11 cellular contexts compared by ENCODE assay signal in genomic region chr21:43315244-43316137, GRCh38.
DNase-seq lines count a peak whose midpoint lies in the region; FAIRE-seq and TF ChIP-seq lines count a peak whose summit lies in the region.
"Had no signal": no experiment of that assay in that cellular context is flagged by ENCODE, and none has a peak within 500 bp of the region (broad histone marks: within the 10 kb centered on the region; RNA-seq: fewer than 3 reads in every experiment).

No MANE protein-coding gene starts in this region.

- H3K4me1 Mint-ChIP-seq in activated naive CD4-positive, alpha-beta T cell treated with anti-CD3 and anti-CD28 coated beads, Interleukin-2, amount 10 ng/mL, durations not matched to agents 7 days and 5 days, result peaks cover 4% of the 10 kb centered on the region
- no peaks in the 10 kb centered on the region for H3K4me1 Mint-ChIP-seq in activated naive CD4-positive, alpha-beta T cell treated with anti-CD3 and anti-CD28 coated beads for 36 hours (ENCODE audit: low read depth)

- peaks cover 0 to 5% of the 10 kb centered on the region in 2 donors for H3K9me3 ChIP-seq in breast epithelium

- H3K27ac ChIP-seq in breast epithelium, result no peak overlapping the region

- peaks cover 48% of the 10 kb centered on the region for H3K27me3 Mint-ChIP-seq in activated naive CD4-positive, alpha-beta T cell treated with anti-CD3 and anti-CD28 coated beads, Interleukin-2, amount 10 ng/mL, durations not matched to agents 7 days and 5 days
- peaks cover 7% of the 10 kb centered on the region for H3K27me3 Mint-ChIP-seq in activated naive CD4-positive, alpha-beta T cell treated with anti-CD3 and anti-CD28 coated beads for 36 hours (ENCODE audit: low read depth)

- no peaks in the 10 kb centered on the region for H3K4me1 ChIP-seq in breast epithelium

- H3K36me3 Mint-ChIP-seq in activated naive CD4-positive, alpha-beta T cell treated with anti-CD3 and anti-CD28 coated beads, Interleukin-2, amount 10 ng/mL, durations not matched to agents 7 days and 5 days, result no peaks in the 10 kb centered on the region
- H3K36me3 Mint-ChIP-seq in activated naive CD4-positive, alpha-beta T cell treated with anti-CD3 and anti-CD28 coated beads for 36 hours (ENCODE audit: low read depth), result no peaks in the 10 kb centered on the region

- TF ChIP-seq POLR2A in breast epithelium (IDR thresholded peaks at IDR 0.05) (no peak), GM12892 (IDR thresholded peaks at IDR 0.05; ENCODE audit: low read depth, low read length) (no peak)

- no peaks in the 10 kb centered on the region for H3K27me3 ChIP-seq in breast epithelium

- H3K36me3 ChIP-seq in breast epithelium, result no peaks in the 10 kb centered on the region

- H3K27ac Mint-ChIP-seq in activated naive CD4-positive, alpha-beta T cell treated with anti-CD3 and anti-CD28 coated beads, Interleukin-2, amount 10 ng/mL, durations not matched to agents 7 days and 5 days, result no peak overlapping the region
- H3K27ac Mint-ChIP-seq in activated naive CD4-positive, alpha-beta T cell treated with anti-CD3 and anti-CD28 coated beads for 36 hours, result no peak overlapping the region

- DNase-seq in activated naive CD4-positive, alpha-beta T cell treated with anti-CD3 and anti-CD28 coated beads, Interleukin-2, amount 10 ng/mL, durations not matched to agents 7 days and 5 days, result peak; percentile 60
- no peak for DNase-seq in activated naive CD4-positive, alpha-beta T cell treated with anti-CD3 and anti-CD28 coated beads for 36 hours
- DNase-seq in Jurkat, Clone E6-1 (ENCODE audit: low read depth, low spot score), result peak; percentile 21
- DNase-seq in choroid plexus epithelial cell (ENCODE audit: low read depth) (no peak), retinal pigment epithelial cell (ENCODE audit: low read depth) (no peak), breast epithelium (ENCODE audit: low spot score in 2 of 2) (no peak), GM12892 (ENCODE audit: insufficient read length) (no peak)
- DNase-seq in stimulated activated CD4-positive, alpha-beta T cell treated with anti-CD3 and anti-CD28 coated beads, Interleukin-4, amount 100 ng/mL, for 4 hours, result no peak
- DNase-seq: NCI-H2171, trophoblast cell had no signal

- TF ChIP-seq CTCF in choroid plexus epithelial cell (conservative IDR thresholded peaks at IDR 0.05; ENCODE audit: low read depth, low read length) (peak; percentile 46), retinal pigment epithelial cell (conservative IDR thresholded peaks at IDR 0.05; ENCODE audit: low read depth, low read length) (peak; percentile 32), breast epithelium (IDR thresholded peaks at IDR 0.05) (no peak)

- intact Hi-C loops in activated naive CD4-positive, alpha-beta T cell treated with anti-CD3 and anti-CD28 coated beads for 36 hours (cut with micrococcal nuclease), result no loop called here
- intact Hi-C loops in breast epithelium (cut with DNase I; ENCODE audit: low total_unique reads), result no loop called here

- CTCF ChIA-PET in activated naive CD4-positive, alpha-beta T cell treated with anti-CD3 and anti-CD28 coated beads, Interleukin-2, amount 10 ng/mL, durations not matched to agents 7 days and 5 days (lab: Charles Lee), result interaction anchor here (0.6 to 2.6 kb wide), 5 partner anchors 9 to 330 kb away, joined by 3 to 9 read pairs (median 3); no protein-coding TSS in a partner anchor
- CTCF ChIA-PET in activated naive CD4-positive, alpha-beta T cell treated with anti-CD3 and anti-CD28 coated beads for 36 hours (lab: Charles Lee), result no interaction called here

- H3K4me3 ChIP-seq in Jurkat, Clone E6-1 (ENCODE audit: low read length), result no peak overlapping the region
- H3K4me3 ChIP-seq in choroid plexus epithelial cell (ENCODE audit: low read depth, low read length), result no peak overlapping the region
- no peak overlapping the region for H3K4me3 ChIP-seq in retinal pigment epithelial cell (ENCODE audit: low read length)
- no peak overlapping the region for H3K4me3 ChIP-seq in breast epithelium

- no peak overlapping the region for H3K4me3 Mint-ChIP-seq in activated naive CD4-positive, alpha-beta T cell treated with anti-CD3 and anti-CD28 coated beads, Interleukin-2, amount 10 ng/mL, durations not matched to agents 7 days and 5 days
- H3K4me3 Mint-ChIP-seq in activated naive CD4-positive, alpha-beta T cell treated with anti-CD3 and anti-CD28 coated beads for 36 hours, result no peak overlapping the region

- no peak for FAIRE-seq in GM12892 (lab: Jason Lieb, UNC)
- FAIRE-seq: HTR-8/SVneo had no signal

- H3K9me3 Mint-ChIP-seq in activated naive CD4-positive, alpha-beta T cell treated with anti-CD3 and anti-CD28 coated beads, Interleukin-2, amount 10 ng/mL, durations not matched to agents 7 days and 5 days, result peaks cover 6% of the 10 kb centered on the region
- no peaks in the 10 kb centered on the region for H3K9me3 Mint-ChIP-seq in activated naive CD4-positive, alpha-beta T cell treated with anti-CD3 and anti-CD28 coated beads for 36 hours

Comparison
In these comparisons a context has a peak if more than half of its experiments do, and no peak if none do; other contexts are left out.
1. DNase-seq: peak in activated naive CD4-positive, alpha-beta T cell treated with anti-CD3 and anti-CD28 coated beads, Interleukin-2, amount 10 ng/mL, durations not matched to agents 7 days and 5 days (single experiment) and Jurkat, Clone E6-1 (single experiment); none in activated naive CD4-positive, alpha-beta T cell treated with anti-CD3 and anti-CD28 coated beads for 36 hours (single experiment), choroid plexus epithelial cell (single experiment), retinal pigment epithelial cell (single experiment), breast epithelium (0 of 2), stimulated activated CD4-positive, alpha-beta T cell treated with anti-CD3 and anti-CD28 coated beads, Interleukin-4, amount 100 ng/mL, for 4 hours (0 of 2) and GM12892 (single experiment).
2. CTCF ChIP-seq: peak in choroid plexus epithelial cell (single experiment) and retinal pigment epithelial cell (single experiment); none in breast epithelium (0 of 3).